In genomic region chr2:111367876-111368639, GRCh38 we compare ENCODE assay signal across 8 cellular contexts.
DNase-seq lines count a peak whose midpoint lies in the region; ATAC-seq and TF ChIP-seq lines count a peak whose summit lies in the region.
"Not testable (repeated sequence)": the region's sequence is repeated elsewhere in the genome, so short reads cannot be mapped to it uniquely, and the experiment has no call there.

No MANE protein-coding gene starts in this region.

- not testable (repeated sequence) for H2AK5ac ChIP-seq in mesenchymal stem cell (ENCODE audit: low read length, severe bottlenecking)

- H3K4ac ChIP-seq in mesenchymal stem cell (ENCODE audit: low read depth in 1 of 2, low read length in 2 of 2): not testable (repeated sequence)

- DNase-seq in Daoy (ENCODE audit: low read depth): peak; percentile 11
- peak; percentile 38 to 42 for DNase-seq in SJCRH30
- DNase-seq in body of pancreas; stimulated activated naive CD8-positive, alpha-beta T cell treated with anti-CD3 and anti-CD28 coated beads, Interleukin-15, Interleukin-2, amounts not matched to agents 100 U/mL and 50 U/mL, for 24 hours: not testable (repeated sequence)
- peak; percentile 26 for DNase-seq in fibroblast of the aortic adventitia (ENCODE audit: low read depth)
- peak; percentile 58 for DNase-seq in mesenchymal stem cell

- not testable (repeated sequence) for H4K91ac ChIP-seq in mesenchymal stem cell (ENCODE audit: low read length)

- not testable (repeated sequence) for H2BK5ac ChIP-seq in mesenchymal stem cell (ENCODE audit: low read depth, low read length, poor library complexity, severe bottlenecking)

- ATAC-seq in GM18909 (IDR thresholded peaks at IDR 0.05; ENCODE audit: poor library complexity, unreplicated experiment) (peak; percentile 55), HG03342 (IDR thresholded peaks at IDR 0.05; ENCODE audit: unreplicated experiment) (peak; percentile 40), body of pancreas (peak; percentile 25)
- ATAC-seq in stimulated activated naive CD8-positive, alpha-beta T cell treated with anti-CD3 and anti-CD28 coated beads, Interleukin-15, Interleukin-2, amounts not matched to agents 100 U/mL and 50 U/mL, for 24 hours: peak; percentile 30

- not testable (repeated sequence) for H3K14ac ChIP-seq in mesenchymal stem cell (ENCODE audit: low read length in 2 of 2)

- intact Hi-C loops in body of pancreas (cut with DNase I): not testable (repeated sequence)

- H3K23ac ChIP-seq in mesenchymal stem cell (ENCODE audit: low read length in 2 of 2): not testable (repeated sequence)

- peak overlapping the region; percentile 11 for H3K4me2 ChIP-seq in mesenchymal stem cell (ENCODE audit: low read length, poor library complexity, severe bottlenecking)

- not testable (repeated sequence) for H3K18ac ChIP-seq in mesenchymal stem cell (ENCODE audit: low read depth in 1 of 2, low read length in 2 of 2)

- not testable (repeated sequence) for H2AFZ ChIP-seq in mesenchymal stem cell (ENCODE audit: low read depth, low read length)

- not testable (repeated sequence) for H3K27me3 ChIP-seq in SJCRH30; body of pancreas; mesenchymal stem cell (ENCODE audit: control insufficient read depth in 1 of 2, insufficient read depth in 1 of 2, low read length in 2 of 2)

- not testable (repeated sequence) for H3K4me1 ChIP-seq in SJCRH30; body of pancreas; mesenchymal stem cell (ENCODE audit: control insufficient read depth, insufficient read depth, low read depth, low read length)

- not testable (repeated sequence) for TF ChIP-seq POLR2A in body of pancreas (IDR thresholded peaks at IDR 0.05)

- TF ChIP-seq CTCF in body of pancreas (IDR thresholded peaks at IDR 0.05); fibroblast of the aortic adventitia (IDR thresholded peaks at IDR 0.05; ENCODE audit: insufficient read depth, low read length): not testable (repeated sequence)

- not testable (repeated sequence) for H4K8ac ChIP-seq in mesenchymal stem cell (ENCODE audit: low read length)

- H2BK120ac ChIP-seq in mesenchymal stem cell (ENCODE audit: low read depth, low read length): not testable (repeated sequence)

- not testable (repeated sequence) for H2BK15ac ChIP-seq in mesenchymal stem cell (ENCODE audit: low read depth, poor library complexity, severe bottlenecking)

- WGBS in body of pancreas, 2 donors: 20 to 80% methylated on average over 1 of the region's 5 CpGs
- WGBS in mesenchymal stem cell: no CpG with 5 or more reads among the region's 5 CpGs

- H3K4me3 ChIP-seq in SJCRH30; body of pancreas; fibroblast of the aortic adventitia (ENCODE audit: low read depth, low read length); mesenchymal stem cell (ENCODE audit: insufficient read depth in 1 of 2, low read depth in 1 of 2, low read length in 2 of 2): not testable (repeated sequence)

- H3K79me1 ChIP-seq in mesenchymal stem cell (replicated peaks; ENCODE audit: low read length, poor library complexity, severe bottlenecking): not testable (repeated sequence)

- H3K27ac ChIP-seq in SJCRH30, body of pancreas: not testable (repeated sequence)
- H3K27ac ChIP-seq in mesenchymal stem cell (ENCODE audit: low read length, poor library complexity, severe bottlenecking): peak overlapping the region; percentile 67

- not testable (repeated sequence) for H2BK12ac ChIP-seq in mesenchymal stem cell (ENCODE audit: low read length in 2 of 2)

- H3K9ac ChIP-seq in mesenchymal stem cell (ENCODE audit: low read length): not testable (repeated sequence)

- H3K9me3 ChIP-seq in SJCRH30 (replicated peaks); body of pancreas; mesenchymal stem cell (ENCODE audit: control insufficient read depth, low read length): not testable (repeated sequence)

- H3K36me3 ChIP-seq in SJCRH30; body of pancreas (replicated peaks in 1 of 2; ENCODE audit: insufficient read depth in 1 of 2, low read depth in 2 of 2); mesenchymal stem cell (ENCODE audit: control insufficient read depth in 1 of 2, insufficient read depth in 2 of 2, low read depth in 1 of 2, low read length in 2 of 2): not testable (repeated sequence)
